ENCODE assay signal across 8 cellular contexts in the genomic region with DNA sequence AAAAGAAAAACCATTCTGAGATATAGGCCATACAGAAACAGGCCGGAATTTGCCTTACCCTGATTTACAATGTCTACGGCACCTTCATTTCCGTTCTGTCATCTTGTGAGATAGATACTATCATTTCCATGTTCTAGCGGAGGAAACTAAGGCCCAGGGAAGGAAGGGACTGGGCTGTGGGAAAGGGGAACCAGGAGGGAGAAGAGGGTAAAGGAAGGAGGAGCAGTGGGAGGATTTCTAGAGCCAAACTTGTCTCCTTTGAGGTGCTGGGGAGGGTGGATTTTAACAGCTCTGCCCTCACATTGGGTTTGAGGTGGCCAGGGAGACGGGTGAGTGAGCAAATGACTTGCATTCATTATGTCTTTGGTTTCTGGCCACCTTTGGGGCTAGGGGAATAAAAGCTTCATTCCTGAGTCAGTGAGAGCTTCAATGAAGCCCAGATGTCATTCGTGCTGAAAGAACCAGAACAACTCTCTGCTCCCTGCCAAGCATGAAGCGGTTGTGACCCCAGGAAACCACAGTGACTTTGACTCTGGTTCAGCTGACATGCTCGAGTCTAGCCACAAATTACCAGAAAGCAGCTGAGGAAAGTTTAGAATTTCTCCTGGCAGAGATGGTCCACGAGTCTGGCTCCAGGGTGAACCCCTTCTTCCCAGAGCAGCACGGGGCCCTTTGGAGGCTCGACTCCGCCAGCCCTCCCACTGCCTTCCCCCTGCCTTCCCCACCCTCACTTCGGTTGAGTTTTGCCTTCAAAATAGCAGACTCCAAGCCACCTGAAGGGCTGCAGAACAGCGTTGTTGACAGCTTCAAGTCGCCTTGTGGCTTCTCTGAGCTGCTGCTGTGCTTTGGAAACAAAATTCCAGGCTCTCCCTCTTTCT. TPM values are rescaled to one million over a fixed set of nuclear protein-coding genes. Genes with fewer than 3 reads are reported as not detected.
DNase-seq lines count a peak whose midpoint lies in the region; ATAC-seq and TF ChIP-seq lines count a peak whose summit lies in the region.

No MANE protein-coding gene starts in this region.

- intact Hi-C loops in Calu3 (cut with micrococcal nuclease; ENCODE audit: unreplicated experiment) = no loop called here
- intact Hi-C loops in head of caudate nucleus (cut with DNase I) = no loop called here

- peak overlapping the region; percentile 61 to 71 for H3K4me3 Mint-ChIP-seq in activated T-cell treated with anti-CD3 and anti-CD28 coated beads, Interleukin-2, amount 50 U/mL, for 72 hours
- no peak overlapping the region for H3K4me3 Mint-ChIP-seq in Calu3 (ENCODE audit: low read depth, unreplicated experiment)

- H3K4me1 Mint-ChIP-seq in activated T-cell treated with anti-CD3 and anti-CD28 coated beads, Interleukin-2, amount 50 U/mL, for 72 hours (ENCODE audit: low read depth) = peaks cover 39% of the 10 kb centered on the region
- H3K4me1 Mint-ChIP-seq in Calu3 (ENCODE audit: low read depth, unreplicated experiment) = peaks cover 7% of the 10 kb centered on the region

- peak overlapping the region; percentile 30 to 68 for H3K27ac ChIP-seq in mucosa of rectum (ENCODE audit: low read depth in 2 of 2, low read length in 2 of 2)

- H3K9me3 Mint-ChIP-seq in activated T-cell treated with anti-CD3 and anti-CD28 coated beads, Interleukin-2, amount 50 U/mL, for 72 hours = no peaks in the 10 kb centered on the region
- no peaks in the 10 kb centered on the region for H3K9me3 Mint-ChIP-seq in Calu3 (ENCODE audit: low read depth, unreplicated experiment)

- no peaks in the 10 kb centered on the region for H3K9me3 ChIP-seq in mucosa of rectum (ENCODE audit: control insufficient read depth in 2 of 2, low read length in 2 of 2)

- peak; percentile 51 for ATAC-seq in HG02798 (IDR thresholded peaks at IDR 0.05; ENCODE audit: poor library complexity, unreplicated experiment)
- ATAC-seq in activated T-cell treated with anti-CD3 and anti-CD28 coated beads, Interleukin-2, amount 50 U/mL, for 72 hours (replicated peaks in 1 of 2) = peak; percentile 92 to 96

- no peaks in the 10 kb centered on the region for H3K27me3 ChIP-seq in mucosa of rectum (ENCODE audit: control insufficient read depth in 2 of 2, insufficient read depth in 2 of 2, low read length in 2 of 2)

- H3K27ac Mint-ChIP-seq in activated T-cell treated with anti-CD3 and anti-CD28 coated beads, Interleukin-2, amount 50 U/mL, for 72 hours = peak overlapping the region; percentile 29
- no peak overlapping the region for H3K27ac Mint-ChIP-seq in Calu3 (ENCODE audit: unreplicated experiment)

- H3K36me3 ChIP-seq in mucosa of rectum (ENCODE audit: control insufficient read depth in 2 of 2, insufficient read depth in 2 of 2, low read length in 2 of 2) = no peaks in the 10 kb centered on the region

- BruUV-seq in Calu3 (replicated peaks; lab: Mats Ljungman, UMichigan) = no TSS peak

- no peaks in the 10 kb centered on the region for H3K27me3 Mint-ChIP-seq in activated T-cell treated with anti-CD3 and anti-CD28 coated beads, Interleukin-2, amount 50 U/mL, for 72 hours (ENCODE audit: low read depth)
- peaks cover 7% of the 10 kb centered on the region for H3K27me3 Mint-ChIP-seq in Calu3 (ENCODE audit: unreplicated experiment)

- peak; percentile 29 for DNase-seq in GDM1 (lab: John Stamatoyannopoulos, UW)
- peak; percentile 62 to 72 for DNase-seq in activated T-cell treated with anti-CD3 and anti-CD28 coated beads, Interleukin-2, amount 50 U/mL, for 72 hours
- DNase-seq in Calu3 = no peak
- DNase-seq in head of caudate nucleus = no peak
- DNase-seq in T1000 (lab: John Stamatoyannopoulos, UW) = no peak
- DNase-seq in NCI-H2196 (lab: John Stamatoyannopoulos, UW; ENCODE audit: unreplicated experiment) = no peak

- CTCF ChIA-PET in Calu3 (lab: Charles Lee) = interaction anchor here (0.7 kb wide), 1 partner anchor 473 kb away, joined by 3 read pairs; no protein-coding TSS in a partner anchor

- peaks cover 2 to 4% of the 10 kb centered on the region in 2 donors for H3K4me1 ChIP-seq in mucosa of rectum (ENCODE audit: control insufficient read depth in 2 of 2, insufficient read depth in 2 of 2, low read length in 2 of 2)

- no peaks in the 10 kb centered on the region for H3K36me3 Mint-ChIP-seq in activated T-cell treated with anti-CD3 and anti-CD28 coated beads, Interleukin-2, amount 50 U/mL, for 72 hours (ENCODE audit: insufficient read depth in 2 of 2)
- H3K36me3 Mint-ChIP-seq in Calu3 (ENCODE audit: insufficient read depth, unreplicated experiment) = no peaks in the 10 kb centered on the region

- no peak for TF ChIP-seq CTCF in Calu3 (IDR thresholded peaks at IDR 0.05; ENCODE audit: unreplicated experiment)

- H3K9ac ChIP-seq in mucosa of rectum (ENCODE audit: low read depth in 1 of 2, low read length in 2 of 2) = peak overlapping the region; percentile 14 to 24

- H3K4me3 ChIP-seq in mucosa of rectum (ENCODE audit: low read length in 2 of 2) = peak overlapping the region; percentile 14 to 59

RNA-seq across cellular contexts. Expression of gene ACTG2, which starts 3.8 kb away (rescaled TPM):
- under 1 TPM in 1 of 2 donors, not detected in 1; 0.22 TPM for total RNA-seq in activated T-cell treated with anti-CD3 and anti-CD28 coated beads, Interleukin-2, amount 50 U/mL, for 72 hours
- not detected in 2 replicates for total RNA-seq in Calu3 (2022)

RNA-seq across cellular contexts. Expression of gene DGUOK, which starts 30.1 kb away (rescaled TPM):
- 100 to 1,000 TPM; 110 to 119 TPM for total RNA-seq in activated T-cell treated with anti-CD3 and anti-CD28 coated beads, Interleukin-2, amount 50 U/mL, for 72 hours
- total RNA-seq in Calu3 (2022) = 78.6 and 82.8 TPM in 2 replicates

Comparison
In these comparisons a context has a peak if more than half of its experiments do, and no peak if none do; other contexts are left out.
1. DNase-seq: peak in GDM1 (single experiment) and activated T-cell treated with anti-CD3 and anti-CD28 coated beads, Interleukin-2, amount 50 U/mL, for 72 hours (2 of 2); none in Calu3 (single experiment), head of caudate nucleus (0 of 42), T1000 (single experiment) and NCI-H2196 (single experiment).